In genomic region chr2:1679488-1680039, GRCh38 we compare ENCODE assay signal across 7 cellular contexts.
A peak's percentile ranks its signal among the peaks of the same experiment; 100 is the strongest.
DNase-seq lines count a peak whose midpoint lies in the region; ATAC-seq, FAIRE-seq and TF ChIP-seq lines count a peak whose summit lies in the region.
"Not testable (repeated sequence)": the region's sequence is repeated elsewhere in the genome, so short reads cannot be mapped to it uniquely, and the experiment has no call there.

No MANE protein-coding gene starts in this region.

- not testable (repeated sequence) for H2AFZ ChIP-seq in H1 (ENCODE audit: low read length); HepG2 (ENCODE audit: low read length); neuronal stem cell (ENCODE audit: low read length)

- not testable (repeated sequence) for H3K27me3 ChIP-seq in Panc1 (ENCODE audit: control insufficient read depth, insufficient read depth, low read length); H1 (replicated peaks in 1 of 4; ENCODE audit: control insufficient read depth in 3 of 4, extremely low read depth in 1 of 4, insufficient read depth in 3 of 4, low read length in 3 of 4); neuronal stem cell (ENCODE audit: control insufficient read depth in 3 of 3, insufficient read depth in 3 of 3, low read depth in 1 of 3, low read length in 3 of 3)
- peaks cover 0 to 44% of the 10 kb centered on the region in 2 experiments; a peak in 4 of 5 replicates for H3K27me3 ChIP-seq in HepG2 (ENCODE audit: control insufficient read depth in 1 of 2, insufficient read depth in 2 of 2, low read length in 2 of 2)

- BruUV-seq in Panc1 (replicated peaks; lab: Mats Ljungman, UMichigan); HepG2 (replicated peaks; lab: Mats Ljungman, UMichigan): not testable (repeated sequence)

- CTCF ChIA-PET in Panc1 (lab: Charles Lee); HepG2 (lab: Yijun Ruan, JAX; ENCODE audit: low intra/inter-chr PET ratio, low total read pairs): not testable (repeated sequence)
- CTCF ChIA-PET in H1 (lab: Charles Lee; ENCODE audit: partially characterized antibody) = interaction anchor here (1.0 to 1.5 kb wide), 2 partner anchors 52 to 71 kb away, joined by 4 to 5 read pairs; no protein-coding TSS in a partner anchor

- H3K23ac ChIP-seq in H1 (ENCODE audit: insufficient read length) = not testable (repeated sequence)
- H3K23ac ChIP-seq in neuronal stem cell (ENCODE audit: low read depth, low read length, poor library complexity) = peak overlapping the region; percentile 80

- H3K56ac ChIP-seq in H1 (replicated peaks; ENCODE audit: insufficient read length, low read depth, low read length) = peak overlapping the region; percentile 98

- H3K4me2 ChIP-seq in H1 (ENCODE audit: insufficient read depth in 1 of 2, low read depth in 2 of 2, low read length in 2 of 2); HepG2 (ENCODE audit: low read depth, low read length); neuronal stem cell (ENCODE audit: insufficient read depth, low read length, poor library complexity, severe bottlenecking): not testable (repeated sequence)

- H2BK120ac ChIP-seq in H1 (replicated peaks; ENCODE audit: low read depth, low read length); neuronal stem cell (ENCODE audit: low read depth, low read length): not testable (repeated sequence)

- TF ChIP-seq POLR2A in GM12892 (IDR thresholded peaks at IDR 0.05; ENCODE audit: low read depth, low read length); H1 (IDR thresholded peaks at IDR 0.05; ENCODE audit: control extremely low read depth in 1 of 2, low read depth in 2 of 2, low read length in 2 of 2); HepG2 (IDR thresholded peaks at IDR 0.05; ENCODE audit: insufficient read depth in 1 of 2, low read depth in 2 of 2, low read length in 2 of 2): not testable (repeated sequence)

- not testable (repeated sequence) for H3K79me2 ChIP-seq in H1 (ENCODE audit: control insufficient read depth in 1 of 2, insufficient read depth in 2 of 2, low read length in 2 of 2); HepG2 (ENCODE audit: insufficient read depth, low read length)

- H4K8ac ChIP-seq in H1 (ENCODE audit: extremely low read depth, insufficient read depth, low read length); neuronal stem cell (ENCODE audit: low read depth, low read length): not testable (repeated sequence)

- H3K23me2 ChIP-seq in H1 (ENCODE audit: low read depth, low read length) = peaks cover 12% of the 10 kb centered on the region; the same call in 1 of the 2 replicates

- H2BK5ac ChIP-seq in H1 (ENCODE audit: low read depth, low read length); neuronal stem cell (ENCODE audit: low read length): not testable (repeated sequence)

- H3K36me3 ChIP-seq in Panc1 (ENCODE audit: control insufficient read depth, insufficient read depth, low read length); HepG2 (replicated peaks in 1 of 2; ENCODE audit: control insufficient read depth in 1 of 2, insufficient read depth in 2 of 2, low read length in 2 of 2): not testable (repeated sequence)
- H3K36me3 ChIP-seq in H1 (ENCODE audit: control insufficient read depth in 2 of 4, insufficient read depth in 4 of 4, low read length in 3 of 4) = peaks cover 21 to 58% (median 38%) of the 10 kb centered on the region in 4 experiments; a peak in 7 of 8 replicates
- H3K36me3 ChIP-seq in neuronal stem cell (replicated peaks in 1 of 2; ENCODE audit: control insufficient read depth in 2 of 2, insufficient read depth in 2 of 2, low read length in 2 of 2) = peaks cover 4 to 57% of the 10 kb centered on the region in 2 donors

- 83 to 100% methylated on average over 3 to 11 of the region's 11 CpGs for WGBS in H1 (ENCODE audit: extremely low coverage in 1 of 2, insufficient coverage in 1 of 2, insufficient read length in 1 of 2, insufficient replicate concordance in 2 of 2, low coverage in 1 of 2, low lambda C conversion rate in 2 of 2, missing lambda C conversion rate in 1 of 2), 2 experiments
- 72% methylated on average over 11 of the region's 11 CpGs for WGBS in HepG2 (ENCODE audit: low lambda C conversion rate)
- WGBS in neuronal stem cell (ENCODE audit: extremely low coverage in 2 of 2, insufficient read length in 2 of 2, insufficient replicate concordance in 1 of 2), 2 donors = 100% methylated on average over 2 to 8 of the region's 11 CpGs

- H2BK12ac ChIP-seq in H1 (ENCODE audit: low read depth, low read length); neuronal stem cell (ENCODE audit: low read length): not testable (repeated sequence)

- H2BK20ac ChIP-seq in H1 (ENCODE audit: low read length) = not testable (repeated sequence)

- FAIRE-seq in GM12892 (lab: Jason Lieb, UNC) = peak; percentile 21
- FAIRE-seq in H1 (lab: Jason Lieb, UNC) = not testable (repeated sequence)
- FAIRE-seq in HepG2 (lab: Jason Lieb, UNC) = peak; percentile 86
- peak; percentile 99 for FAIRE-seq in urothelium cell line (lab: Jason Lieb, UNC)

- H3K14ac ChIP-seq in H1 (ENCODE audit: insufficient read length); neuronal stem cell (ENCODE audit: low read length): not testable (repeated sequence)

- H3K79me1 ChIP-seq in H1 (ENCODE audit: low read depth, low read length); neuronal stem cell (ENCODE audit: low read depth, low read length): not testable (repeated sequence)

- DNase-seq in GM12892 (ENCODE audit: insufficient read length); Panc1 (ENCODE audit: low read depth, low spot score); H1 (ENCODE audit: low read depth in 1 of 2, low spot score in 2 of 2); HepG2 (ENCODE audit: low spot score); neuronal stem cell (ENCODE audit: low spot score); urothelium cell line (ENCODE audit: low spot score): not testable (repeated sequence)
- peak; percentile 53 for DNase-seq in cardiac septum (ENCODE audit: low spot score)

- TF ChIP-seq RAD21 in H1 (IDR thresholded peaks at IDR 0.05 in 1 of 2, conservative IDR thresholded peaks at IDR 0.05 in 1 of 2; ENCODE audit: low read depth in 2 of 2, low read length in 2 of 2); HepG2 (CRISPR knock-in tag; IDR thresholded peaks at IDR 0.05): not testable (repeated sequence)

- H3K9ac ChIP-seq in H1 (replicated peaks in 1 of 4; ENCODE audit: extremely low read depth in 1 of 4, low read depth in 3 of 4, low read length in 3 of 4); HepG2 (ENCODE audit: insufficient read depth, low read depth, low read length): not testable (repeated sequence)
- peak overlapping the region; percentile 32 for H3K9ac ChIP-seq in neuronal stem cell (ENCODE audit: low read depth, low read length, poor library complexity)

- H3K18ac ChIP-seq in H1 (ENCODE audit: extremely low read depth, low read length); neuronal stem cell (ENCODE audit: low read length): not testable (repeated sequence)

- H3K4me1 ChIP-seq in Panc1 (ENCODE audit: control insufficient read depth, insufficient read depth, low read length) = peaks cover 17% of the 10 kb centered on the region
- H3K4me1 ChIP-seq in H1 (replicated peaks in 1 of 4; ENCODE audit: control insufficient read depth in 3 of 4, insufficient read depth in 4 of 4, low read length in 3 of 4); HepG2 (ENCODE audit: insufficient read depth, low read length); neuronal stem cell (ENCODE audit: control insufficient read depth in 2 of 2, insufficient read depth in 1 of 2, low read depth in 1 of 2, low read length in 2 of 2): not testable (repeated sequence)

- POLR2A ChIA-PET in Panc1 (lab: Charles Lee); H1 (lab: Charles Lee; ENCODE audit: partially characterized antibody); HepG2 (lab: Yijun Ruan, JAX): not testable (repeated sequence)

- H3K9me3 ChIP-seq in Panc1 (ENCODE audit: control insufficient read depth, insufficient read depth, low read depth, low read length); H1 (ENCODE audit: insufficient read depth in 2 of 2, low read depth in 1 of 2, low read length in 1 of 2); HepG2 (ENCODE audit: low read length); neuronal stem cell (replicated peaks in 1 of 2; ENCODE audit: control insufficient read depth in 2 of 2, insufficient read depth in 1 of 2, low read depth in 1 of 2, low read length in 2 of 2): not testable (repeated sequence)

- not testable (repeated sequence) for TF ChIP-seq CTCF in Panc1 (IDR thresholded peaks at IDR 0.05); H1 (IDR thresholded peaks at IDR 0.05; ENCODE audit: control extremely low read depth in 1 of 3, insufficient read depth in 1 of 3, low read depth in 1 of 3, low read length in 3 of 3); HepG2 (CRISPR knock-in tag; IDR thresholded peaks at IDR 0.05)

- not testable (repeated sequence) for H4K91ac ChIP-seq in H1 (replicated peaks; ENCODE audit: insufficient read length, low read length)
- peak overlapping the region; percentile 2 for H4K91ac ChIP-seq in neuronal stem cell (ENCODE audit: low read depth, low read length, poor library complexity)

- not testable (repeated sequence) for ATAC-seq in Panc1, HepG2

- not testable (repeated sequence) for H3K4ac ChIP-seq in H1 (replicated peaks; ENCODE audit: insufficient read length, low read depth, low read length); neuronal stem cell (ENCODE audit: low read length)

- not testable (repeated sequence) for H2BK15ac ChIP-seq in H1 (ENCODE audit: low read length); neuronal stem cell (ENCODE audit: low read length)

- H3K4me3 ChIP-seq in Panc1 (ENCODE audit: low read depth in 2 of 2, low read length in 2 of 2); H1 (ENCODE audit: extremely low read depth in 1 of 4, insufficient read depth in 2 of 4, low read depth in 3 of 4, low read length in 4 of 4); HepG2 (replicated peaks in 1 of 3; ENCODE audit: insufficient read depth in 1 of 3, low read depth in 2 of 3, low read length in 3 of 3): not testable (repeated sequence)
- peak overlapping the region in 1 of 2 donors; percentile 70 for H3K4me3 ChIP-seq in neuronal stem cell (ENCODE audit: low read length in 2 of 2)

- not testable (repeated sequence) for H4K5ac ChIP-seq in H1 (ENCODE audit: insufficient read length, low read depth, low read length)

- intact Hi-C loops in Panc1 (cut with micrococcal nuclease; ENCODE audit: unreplicated experiment); cardiac septum (cut with DNase I); HepG2 (cut with micrococcal nuclease; ENCODE audit: unreplicated experiment): not testable (repeated sequence)

- not testable (repeated sequence) for H2AK5ac ChIP-seq in H1 (ENCODE audit: low read depth, low read length); neuronal stem cell (ENCODE audit: low read depth, low read length)

- peaks cover 2 to 24% of the 10 kb centered on the region in 2 experiments for H4K20me1 ChIP-seq in H1 (replicated peaks in 1 of 2; ENCODE audit: control insufficient read depth in 1 of 2, insufficient read depth in 2 of 2, low read length in 2 of 2)
- H4K20me1 ChIP-seq in HepG2 (ENCODE audit: insufficient read depth, low read length) = not testable (repeated sequence)

- 0 out of 2 replicates have a peak overlapping the region, but pooled peaks have one; percentile 1 for H3K27ac ChIP-seq in Panc1 (ENCODE audit: low read length)
- not testable (repeated sequence) for H3K27ac ChIP-seq in H1 (ENCODE audit: low read depth, low read length); HepG2 (ENCODE audit: extremely low read length, insufficient read depth, low read length); neuronal stem cell (replicated peaks; ENCODE audit: low read length)

- TF ChIP-seq EP300 in H1 (IDR thresholded peaks at IDR 0.05; ENCODE audit: borderline replicate concordance in 1 of 2, low read depth in 2 of 2, low read length in 2 of 2); HepG2 (IDR thresholded peaks at IDR 0.05; ENCODE audit: low read depth in 2 of 2, low read length in 2 of 2); HepG2 (CRISPR knock-in tag; IDR thresholded peaks at IDR 0.05; ENCODE audit: borderline replicate concordance): not testable (repeated sequence)

- in situ Hi-C loops in Panc1 (cut with HindIII; ENCODE audit: low pct_unique_long_range_greater_than_20kb, low sequenced_read_pairs); HepG2 (cut with HindIII; ENCODE audit: extremely low pct_ligation_motif_present, low pct_unique_long_range_greater_than_20kb): not testable (repeated sequence)
